8 cellular contexts compared by ENCODE assay signal in the genomic region with DNA sequence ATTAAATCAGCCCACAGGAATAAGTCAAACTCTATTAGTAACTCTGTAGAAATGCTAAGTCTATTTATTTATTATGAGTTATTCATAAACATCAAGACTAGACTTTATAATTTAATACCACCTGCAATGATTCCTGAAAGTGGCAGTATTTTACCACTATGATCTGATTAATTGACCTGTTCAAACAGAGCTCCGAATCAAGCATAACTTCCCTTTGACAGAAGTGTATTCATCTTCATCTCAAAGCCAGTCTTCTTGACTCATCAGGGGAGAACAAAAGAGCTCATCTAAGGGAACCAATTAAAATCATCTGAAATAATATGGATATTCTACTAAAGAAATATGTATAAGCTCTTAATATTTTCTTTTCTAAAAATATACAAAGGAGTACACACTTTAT.
"Had no signal": no experiment of that assay in that cellular context is flagged by ENCODE, and none has a peak within 500 bp of the region (broad histone marks: within the 10 kb centered on the region; RNA-seq: fewer than 3 reads in every experiment).

No MANE protein-coding gene starts in this region.

- H3K9ac ChIP-seq: GM23248 had no signal

- H3K9me3 Mint-ChIP-seq: HFFc6 had no signal

- DNase-seq: GM23248, GOT3, H7, HFFc6, IMR-90 had no signal

- H3K9me3 ChIP-seq: HAP-1 had no signal

- H3K27ac ChIP-seq: GM23248 had no signal

- H3K36me3 ChIP-seq: HAP-1 had no signal

- H3K4me3 ChIP-seq: GM23248, HAP-1, K562 had no signal

- H2AFZ ChIP-seq: GM23248 had no signal

- H3K27ac Mint-ChIP-seq: HFFc6 had no signal

- ATAC-seq: HCT116, K562 had no signal

- H3K4me1 ChIP-seq: HAP-1 had no signal

- H3K4me3 Mint-ChIP-seq: HFFc6 had no signal
